Comparison of ENCODE assay signal across 8 cellular contexts in genomic region chr2:157497603-157498314, GRCh38. TPM values are rescaled to one million over a fixed set of nuclear protein-coding genes. Genes with fewer than 3 reads are reported as not detected.
DNase-seq lines count a peak whose midpoint lies in the region; ATAC-seq, FAIRE-seq and TF ChIP-seq lines count a peak whose summit lies in the region.

No MANE protein-coding gene starts in this region.

- ATAC-seq in GM19397 (IDR thresholded peaks at IDR 0.05; ENCODE audit: unreplicated experiment) (peak; percentile 80), HG03342 (IDR thresholded peaks at IDR 0.05; ENCODE audit: unreplicated experiment) (peak; percentile 96)

- H3K27ac Mint-ChIP-seq in type B pancreatic cell, result no peak overlapping the region

- no peak overlapping the region for H3K27ac ChIP-seq in keratinocyte (ENCODE audit: control insufficient read depth, insufficient read depth, low read length)

- dilution Hi-C loops in keratinocyte (cut with MboI; ENCODE audit: extremely low pct_ligation_motif_present, low sequenced_read_pairs), result no loop called here

- no peaks in the 10 kb centered on the region for H3K36me3 ChIP-seq in keratinocyte (ENCODE audit: control insufficient read depth in 2 of 2, extremely low read depth in 1 of 2, insufficient read depth in 2 of 2, low read length in 2 of 2)

- H3K4me3 ChIP-seq in keratinocyte (ENCODE audit: control insufficient read depth in 2 of 3, extremely low read depth in 1 of 3, insufficient read depth in 2 of 3, low read depth in 1 of 3, low read length in 3 of 3), result no peak overlapping the region

- H2AFZ ChIP-seq in keratinocyte (ENCODE audit: control insufficient read depth, low read length), result no peak overlapping the region

- no peak overlapping the region for H3K9ac ChIP-seq in keratinocyte (ENCODE audit: control insufficient read depth, extremely low read depth, insufficient read depth, low read length)

- H3K4me2 ChIP-seq in keratinocyte (ENCODE audit: control insufficient read depth, extremely low read depth, insufficient read depth, low read depth, low read length), result no peak overlapping the region

- H3K27me3 Mint-ChIP-seq in type B pancreatic cell, result peaks cover 3% of the 10 kb centered on the region

- no peaks in the 10 kb centered on the region for H3K79me2 ChIP-seq in keratinocyte (ENCODE audit: control insufficient read depth, insufficient read depth, low read length)

- H3K36me3 Mint-ChIP-seq in type B pancreatic cell, result no peaks in the 10 kb centered on the region

- DNase-seq in DMS79 treated with DMSO at 0.1 percent for 48 hours (lab: John Stamatoyannopoulos, UW), result peak; percentile 46
- DNase-seq in NCI-H510A treated with DMSO at 0.1 percent for 48 hours (lab: John Stamatoyannopoulos, UW), result peak; percentile 48
- DNase-seq in astrocyte of the hippocampus (ENCODE audit: low read depth, low spot score), result peak; percentile 51
- no peak for DNase-seq in keratinocyte (ENCODE audit: low read depth, low spot score)
- no peak for DNase-seq in type B pancreatic cell (ENCODE audit: extremely low spot score, unreplicated experiment)
- DNase-seq in NCI-H187 (lab: John Stamatoyannopoulos, UW), result no peak

- no peaks in the 10 kb centered on the region for H3K9me1 ChIP-seq in keratinocyte (ENCODE audit: control insufficient read depth, extremely low read depth, insufficient read depth, low read length)

- no peaks in the 10 kb centered on the region for H3K9me3 Mint-ChIP-seq in type B pancreatic cell

- H3K4me1 Mint-ChIP-seq in type B pancreatic cell (ENCODE audit: unreplicated experiment), result no peaks in the 10 kb centered on the region

- TF ChIP-seq CTCF in keratinocyte (optimal IDR thresholded peaks at IDR 0.05 in 1 of 3, IDR thresholded peaks at IDR 0.05 in 1 of 3, conservative IDR thresholded peaks at IDR 0.05 in 1 of 3; ENCODE audit: extremely low read depth in 1 of 3, insufficient read depth in 2 of 3, low read length in 3 of 3), result peak; percentile 58 to 67 (median 64)
- TF ChIP-seq CTCF in type B pancreatic cell (conservative IDR thresholded peaks at IDR 0.05), result peak; percentile 87

- no peak overlapping the region for H3K4me3 Mint-ChIP-seq in type B pancreatic cell

- no peaks in the 10 kb centered on the region for H4K20me1 ChIP-seq in keratinocyte (ENCODE audit: control insufficient read depth, extremely low read depth, insufficient read depth, low read length)

- H3K4me1 ChIP-seq in keratinocyte (ENCODE audit: control insufficient read depth, extremely low read depth, insufficient read depth, low read length), result no peaks in the 10 kb centered on the region

- peak; percentile 93 for FAIRE-seq in keratinocyte (lab: Jason Lieb, UNC)

- no peaks in the 10 kb centered on the region for H3K27me3 ChIP-seq in keratinocyte (ENCODE audit: control insufficient read depth, extremely low read depth, insufficient read depth, low read length)

- H3K9me3 ChIP-seq in keratinocyte (ENCODE audit: control insufficient read depth, low read depth, low read length), result no peaks in the 10 kb centered on the region

RNA-seq across cellular contexts. Expression of gene CYTIP, which starts 53.9 kb away (rescaled TPM):
- polyA plus RNA-seq in keratinocyte, result 0.06 to 0.21 TPM in 2 of 3 replicates, not detected in the other
- not detected for polyA plus RNA-seq in keratinocyte (2011; ENCODE audit: low read depth)
- polyA plus RNA-seq in keratinocyte (2011; cell fraction: cytosol; rRNA removed), result not detected in 2 replicates
- polyA plus RNA-seq in keratinocyte (2011; cell fraction: nucleus; rRNA removed), result not detected in 2 replicates
- polyA plus RNA-seq in keratinocyte (2012; ENCODE audit: low replicate concordance), result not detected in 2 replicates
- not detected in 3 replicates for polyA minus RNA-seq in keratinocyte
- polyA minus RNA-seq in keratinocyte (2011; cell fraction: cytosol; rRNA and poly(A)+ RNA removed), result not detected
- not detected in 2 replicates for polyA minus RNA-seq in keratinocyte (2011; cell fraction: nucleus; rRNA and poly(A)+ RNA removed)
- total RNA-seq in type B pancreatic cell (ENCODE audit: low replicate concordance), result 0.40 and 0.51 TPM in 2 replicates

Comparison
In these comparisons a context has a peak if more than half of its experiments do, and no peak if none do; other contexts are left out.
1. DNase-seq: peak in DMS79 treated with DMSO at 0.1 percent for 48 hours (single experiment), NCI-H510A treated with DMSO at 0.1 percent for 48 hours (single experiment) and astrocyte of the hippocampus (single experiment); none in keratinocyte (single experiment), type B pancreatic cell (single experiment) and NCI-H187 (0 of 2).